In the genomic region with DNA sequence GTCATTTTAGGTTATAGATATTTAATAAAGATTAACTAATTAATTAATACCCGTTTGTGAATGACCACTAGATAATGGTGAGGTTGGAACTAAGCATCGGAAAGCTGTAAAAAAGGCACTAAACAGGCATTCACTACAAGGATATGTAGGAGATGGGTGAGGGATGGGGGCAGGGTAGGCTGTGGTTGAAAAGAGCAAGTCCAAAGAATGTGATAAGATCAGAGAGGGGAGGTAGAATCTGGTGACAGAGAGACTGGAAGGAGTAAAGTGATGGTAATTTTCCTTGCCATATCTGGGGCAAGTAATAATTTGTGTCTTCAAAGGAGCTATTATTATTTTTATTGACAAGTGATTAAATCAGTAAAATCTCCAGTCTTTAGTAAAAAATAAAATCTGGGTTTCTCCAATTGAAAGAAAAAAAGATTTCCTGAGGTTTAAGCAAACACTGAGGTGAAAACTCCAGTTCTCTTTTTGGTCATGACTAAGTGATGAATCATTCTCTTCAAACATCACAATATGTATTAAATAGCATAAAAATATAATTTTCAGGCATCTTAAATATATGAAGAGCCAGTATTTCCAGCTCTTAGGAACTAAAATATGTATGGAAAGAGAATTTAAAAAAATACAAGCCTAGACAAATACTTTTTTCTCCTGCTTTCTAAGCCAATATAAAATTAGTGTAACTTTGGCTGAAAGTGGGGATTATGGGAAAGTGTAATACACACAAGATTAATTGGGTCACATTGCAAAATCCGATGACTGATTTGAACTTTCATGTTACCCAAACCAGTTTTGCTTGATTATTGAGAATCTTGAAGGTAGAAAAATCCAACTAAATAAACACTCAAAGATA, we compare ENCODE assay signal across 12 cellular contexts.
DNase-seq lines count a peak whose midpoint lies in the region; ATAC-seq, FAIRE-seq and TF ChIP-seq lines count a peak whose summit lies in the region.
"Had no signal": no experiment of that assay in that cellular context is flagged by ENCODE, and none has a peak within 500 bp of the region (broad histone marks: within the 10 kb centered on the region; RNA-seq: fewer than 3 reads in every experiment).

No MANE protein-coding gene starts in this region.

- POLR2A ChIA-PET in PC-3 (lab: Charles Lee; ENCODE audit: unreplicated experiment): no interaction called here

- peaks cover 5% of the 10 kb centered on the region for H3K9me3 Mint-ChIP-seq in osteocyte (ENCODE audit: unreplicated experiment)
- peaks cover 11% of the 10 kb centered on the region for H3K9me3 Mint-ChIP-seq in activated naive CD4-positive, alpha-beta T cell treated with anti-CD3 and anti-CD28 coated beads for 36 hours
- H3K9me3 Mint-ChIP-seq: effector memory CD8-positive, alpha-beta T cell had no signal

- FAIRE-seq in H54 (lab: Jason Lieb, UNC): peak; percentile 90

- H3K27me3 Mint-ChIP-seq in osteocyte (ENCODE audit: unreplicated experiment): no peaks in the 10 kb centered on the region
- no peaks in the 10 kb centered on the region for H3K27me3 Mint-ChIP-seq in activated naive CD4-positive, alpha-beta T cell treated with anti-CD3 and anti-CD28 coated beads for 36 hours (ENCODE audit: low read depth)

- H3K27ac ChIP-seq in PC-3 (ENCODE audit: low read length) (peak overlapping the region; percentile 99), epithelial cell of prostate (peak overlapping the region; percentile 58)
- H3K27ac ChIP-seq in effector memory CD4-positive, alpha-beta T cell (ENCODE audit: insufficient read depth, low read length, poor library complexity, severe bottlenecking): no peak overlapping the region
- H3K27ac ChIP-seq: ovary, thoracic aorta had no signal

- peak overlapping the region; percentile 71 for H3K27ac Mint-ChIP-seq in osteocyte (ENCODE audit: unreplicated experiment)
- H3K27ac Mint-ChIP-seq in activated naive CD4-positive, alpha-beta T cell treated with anti-CD3 and anti-CD28 coated beads for 36 hours: no peak overlapping the region
- H3K27ac Mint-ChIP-seq: activated naive CD4-positive, alpha-beta T cell treated with anti-CD3 and anti-CD28 coated beads, Interleukin-2, amount 50 U/mL, for 72 hours; effector memory CD8-positive, alpha-beta T cell had no signal

- no peak overlapping the region for H3K4me3 Mint-ChIP-seq in osteocyte (ENCODE audit: unreplicated experiment)
- H3K4me3 Mint-ChIP-seq in activated naive CD4-positive, alpha-beta T cell treated with anti-CD3 and anti-CD28 coated beads for 36 hours: no peak overlapping the region
- H3K4me3 Mint-ChIP-seq: effector memory CD8-positive, alpha-beta T cell had no signal

- no peaks in the 10 kb centered on the region for H3K9me2 ChIP-seq in PC-3 (replicated peaks; ENCODE audit: low read length)

- peaks cover 61% of the 10 kb centered on the region for H3K4me1 ChIP-seq in PC-3 (ENCODE audit: insufficient read depth, low read length)
- no peaks in the 10 kb centered on the region for H3K4me1 ChIP-seq in effector memory CD4-positive, alpha-beta T cell (ENCODE audit: control insufficient read depth, insufficient read depth, low read length, poor library complexity, severe bottlenecking)

- H3K36me3 Mint-ChIP-seq in osteocyte (ENCODE audit: unreplicated experiment): peaks cover 9% of the 10 kb centered on the region
- H3K36me3 Mint-ChIP-seq in activated naive CD4-positive, alpha-beta T cell treated with anti-CD3 and anti-CD28 coated beads for 36 hours (ENCODE audit: low read depth): peaks cover 2% of the 10 kb centered on the region

- TF ChIP-seq CTCF in PC-3 (conservative IDR thresholded peaks at IDR 0.05; ENCODE audit: low read depth, low read length) (no peak), osteocyte (IDR thresholded peaks at IDR 0.05) (no peak)

- 0 out of 2 replicates have a peak overlapping the region, but pooled peaks have one; percentile 22 for H2AFZ ChIP-seq in PC-3 (ENCODE audit: low read length)

- H3K9me3 ChIP-seq in PC-3 (ENCODE audit: low read length): no peaks in the 10 kb centered on the region
- no peaks in the 10 kb centered on the region for H3K9me3 ChIP-seq in effector memory CD4-positive, alpha-beta T cell (ENCODE audit: control insufficient read depth, low read length)
- H3K9me3 ChIP-seq: ovary had no signal

- H3K27me3 ChIP-seq in PC-3 (ENCODE audit: low read length): no peaks in the 10 kb centered on the region
- no peaks in the 10 kb centered on the region for H3K27me3 ChIP-seq in effector memory CD4-positive, alpha-beta T cell (replicated peaks; ENCODE audit: control insufficient read depth, insufficient read depth, low read length, poor library complexity, severe bottlenecking)
- H3K27me3 ChIP-seq: ovary had no signal

- peak overlapping the region; percentile 59 for H3K9ac ChIP-seq in PC-3 (ENCODE audit: low read length)

- DNase-seq in H54 (ENCODE audit: insufficient read length, low spot score) (peak; percentile 9), PC-3 (peak; percentile 91), epithelial cell of prostate (ENCODE audit: low read depth, low spot score) (no peak), osteocyte (ENCODE audit: extremely low spot score, unreplicated experiment) (no peak), NCI-H2029 treated with DMSO at 0.1 percent for 48 hours (lab: John Stamatoyannopoulos, UW) (no peak)
- DNase-seq in activated naive CD4-positive, alpha-beta T cell treated with anti-CD3 and anti-CD28 coated beads for 36 hours: no peak
- DNase-seq in effector memory CD4-positive, alpha-beta T cell: no peak
- DNase-seq: DMS 273 treated with DMSO at 0.1 percent for 48 hours; effector memory CD8-positive, alpha-beta T cell; ovary had no signal

- CTCF ChIA-PET in PC-3 (lab: Charles Lee): no interaction called here
- CTCF ChIA-PET in activated naive CD4-positive, alpha-beta T cell treated with anti-CD3 and anti-CD28 coated beads for 36 hours (lab: Charles Lee): no interaction called here

- TF ChIP-seq POLR2A in H54 (IDR thresholded peaks at IDR 0.05; ENCODE audit: low read depth, low read length): no peak

- peak overlapping the region; percentile 51 for H3K4me3 ChIP-seq in PC-3 (ENCODE audit: low read length)
- H3K4me3 ChIP-seq in effector memory CD4-positive, alpha-beta T cell (ENCODE audit: insufficient read depth, low read depth, low read length, poor library complexity, severe bottlenecking): no peak overlapping the region
- H3K4me3 ChIP-seq: ovary, thoracic aorta had no signal

- peak; percentile 56 for ATAC-seq in PC-3
- ATAC-seq: activated naive CD4-positive, alpha-beta T cell treated with anti-CD3 and anti-CD28 coated beads, Interleukin-2, amount 50 U/mL, for 72 hours; effector memory CD8-positive, alpha-beta T cell had no signal

- H3K4me1 Mint-ChIP-seq in osteocyte (ENCODE audit: unreplicated experiment): peaks cover 40% of the 10 kb centered on the region
- peaks cover 2% of the 10 kb centered on the region for H3K4me1 Mint-ChIP-seq in activated naive CD4-positive, alpha-beta T cell treated with anti-CD3 and anti-CD28 coated beads for 36 hours (ENCODE audit: low read depth)

- H3K36me3 ChIP-seq in PC-3 (ENCODE audit: low read depth, low read length): peaks cover 8% of the 10 kb centered on the region; the same call in 1 of the 2 replicates
- H3K36me3 ChIP-seq in effector memory CD4-positive, alpha-beta T cell (ENCODE audit: control insufficient read depth, insufficient read depth, low read length): no peaks in the 10 kb centered on the region
- H3K36me3 ChIP-seq: ovary, thoracic aorta had no signal

- intact Hi-C loops in PC-3 (cut with micrococcal nuclease): loop anchor here (5.0 kb wide), 3 partner anchors 100 to 335 kb away; no protein-coding TSS in a partner anchor
- intact Hi-C loops in activated naive CD4-positive, alpha-beta T cell treated with anti-CD3 and anti-CD28 coated beads for 36 hours (cut with micrococcal nuclease): no loop called here

- peaks cover 32% of the 10 kb centered on the region for H3F3A ChIP-seq in PC-3 (ENCODE audit: low read length, unreplicated experiment)

- H3K79me2 ChIP-seq in PC-3 (ENCODE audit: low read length): no peaks in the 10 kb centered on the region

- H4K20me1 ChIP-seq in PC-3 (ENCODE audit: low read length): no peaks in the 10 kb centered on the region

- BruUV-seq in PC-3 (replicated peaks; lab: Mats Ljungman, UMichigan): no TSS peak

- peak overlapping the region; percentile 78 for H3K4me2 ChIP-seq in PC-3 (ENCODE audit: low read length)

Comparison
In these comparisons a context has a peak if more than half of its experiments do, and no peak if none do; other contexts are left out.
1. DNase-seq: peak in H54 (single experiment) and PC-3 (single experiment); none in epithelial cell of prostate (single experiment), osteocyte (single experiment), activated naive CD4-positive, alpha-beta T cell treated with anti-CD3 and anti-CD28 coated beads for 36 hours (single experiment), effector memory CD4-positive, alpha-beta T cell (0 of 3) and NCI-H2029 treated with DMSO at 0.1 percent for 48 hours (single experiment).